Comparison of ENCODE assay signal across 19 cellular contexts in the genomic region with DNA sequence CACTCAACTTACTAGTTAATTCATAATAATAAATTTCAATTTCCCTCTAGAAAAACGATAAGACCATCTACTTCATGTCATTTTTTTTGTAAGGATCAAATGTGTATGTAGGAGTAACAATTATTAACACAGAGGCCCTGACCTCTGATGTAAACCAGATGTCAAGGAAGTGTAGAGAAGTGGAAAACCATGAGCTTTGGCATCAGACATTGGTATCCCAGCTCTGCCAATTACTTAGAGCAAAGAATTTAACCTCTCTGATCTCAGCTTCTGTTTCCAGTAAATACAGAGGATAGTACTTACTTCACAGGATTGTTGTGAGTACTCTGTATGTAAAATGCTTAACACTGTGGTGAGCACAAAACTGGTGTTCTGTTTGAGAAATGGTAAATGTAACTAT. TPM values are rescaled to one million over a fixed set of nuclear protein-coding genes. Genes with fewer than 3 reads are reported as not detected.
DNase-seq lines count a peak whose midpoint lies in the region; ATAC-seq, FAIRE-seq and TF ChIP-seq lines count a peak whose summit lies in the region.
"Had no signal": no experiment of that assay in that cellular context is flagged by ENCODE, and none has a peak within 500 bp of the region (broad histone marks: within the 10 kb centered on the region; RNA-seq: fewer than 3 reads in every experiment).

No MANE protein-coding gene starts in this region.

- H3F3A ChIP-seq in GM23248 (ENCODE audit: insufficient read depth): peaks cover 15% of the 10 kb centered on the region; the same call in 1 of the 2 replicates

- peaks cover 9% of the 10 kb centered on the region; the same call in 1 of the 2 replicates for H3K4me1 ChIP-seq in GM23248 (ENCODE audit: insufficient read depth)
- no peaks in the 10 kb centered on the region for H3K4me1 ChIP-seq in K562 (replicated peaks in 1 of 2; ENCODE audit: control insufficient read depth in 2 of 2, insufficient read depth in 2 of 2, low read length in 2 of 2)
- no peaks in the 10 kb centered on the region for H3K4me1 ChIP-seq in small intestine (ENCODE audit: control insufficient read depth in 2 of 2, insufficient read depth in 1 of 2, low read depth in 1 of 2, low read length in 1 of 2)
- H3K4me1 ChIP-seq: breast epithelium had no signal

- H3K9ac ChIP-seq in GM23248 (no peak overlapping the region), K562 (ENCODE audit: insufficient read depth in 1 of 2, low read depth in 2 of 2, low read length in 2 of 2) (no peak overlapping the region)

- no peak for TF ChIP-seq RAD21 in K562 (CRISPR knock-in tag; conservative IDR thresholded peaks at IDR 0.05 in 1 of 2, IDR thresholded peaks at IDR 0.05 in 1 of 2)

- peak; percentile 16 for DNase-seq in AG09309 (ENCODE audit: low read depth)
- peak; percentile 31 for DNase-seq in GM23248
- DNase-seq in K562 (ENCODE audit: extremely low read depth in 1 of 4, low spot score in 3 of 4): no peak
- peak; percentile 37 for DNase-seq in fibroblast of villous mesenchyme (ENCODE audit: low read depth)
- no peak for DNase-seq in HUDEP-2 (lab: John Stamatoyannopoulos, UW; ENCODE audit: unreplicated experiment in 76 of 76)
- no peak for DNase-seq in D721Med (ENCODE audit: insufficient read length, low spot score)
- no peak for DNase-seq in small intestine
- DNase-seq: activated naive CD8-positive, alpha-beta T cell treated with anti-CD3 and anti-CD28 coated beads for 36 hours; H9; heart right ventricle; immature natural killer cell; NCI-H1436 treated with DMSO at 0.1 percent for 48 hours; NCI-H774; OCI-M1; SHP77 treated with DMSO at 0.1 percent for 48 hours; stimulated activated CD4-positive, alpha-beta T cell treated with anti-CD3 and anti-CD28 coated beads, Interleukin-15, amount 100 ng/mL, for 24 hours had no signal

- no peaks in the 10 kb centered on the region for H3K9me1 ChIP-seq in K562 (ENCODE audit: control insufficient read depth, insufficient read depth, low read length)

- no peak for TF ChIP-seq CTCF in AG09309 (IDR thresholded peaks at IDR 0.05; ENCODE audit: control insufficient read depth, insufficient read depth, low read depth, low read length, missing control alignments)
- TF ChIP-seq CTCF in K562 (IDR thresholded peaks at IDR 0.05 in 2 of 3, conservative IDR thresholded peaks at IDR 0.05 in 1 of 3; ENCODE audit: insufficient read depth in 2 of 3, low read depth in 1 of 3, low read length in 3 of 3): no peak
- no peak for TF ChIP-seq CTCF in fibroblast of villous mesenchyme (IDR thresholded peaks at IDR 0.05; ENCODE audit: insufficient read depth, low read depth, low read length)
- TF ChIP-seq CTCF in D721Med (IDR thresholded peaks at IDR 0.05; ENCODE audit: insufficient read depth, missing control alignments): no peak

- H3K4me3 ChIP-seq in AG09309 (ENCODE audit: control insufficient read depth, low read depth, low read length) (no peak overlapping the region), GM23248 (no peak overlapping the region), K562 (no peak overlapping the region), fibroblast of villous mesenchyme (ENCODE audit: low read depth, low read length) (no peak overlapping the region), small intestine (ENCODE audit: low read depth in 1 of 2, low read length in 2 of 2) (no peak overlapping the region)
- H3K4me3 ChIP-seq: breast epithelium, heart right ventricle had no signal

- no peaks in the 10 kb centered on the region for H3K9me3 ChIP-seq in GM23248 (ENCODE audit: low read depth)
- H3K9me3 ChIP-seq in K562 (replicated peaks; ENCODE audit: control insufficient read depth, insufficient read depth, low read depth, low read length): no peaks in the 10 kb centered on the region
- H3K9me3 ChIP-seq in small intestine (ENCODE audit: control insufficient read depth, low read depth): no peaks in the 10 kb centered on the region
- H3K9me3 ChIP-seq: breast epithelium, heart right ventricle, neutrophil had no signal

- H3K9me2 ChIP-seq in GM23248 (ENCODE audit: insufficient read depth): no peaks in the 10 kb centered on the region

- H3K27ac ChIP-seq in GM23248 (0 out of 2 replicates have a peak overlapping the region, but pooled peaks have one; percentile 5), K562 (ENCODE audit: extremely low read depth, low read depth, low read length) (no peak overlapping the region), small intestine (ENCODE audit: low read depth in 1 of 2, low read length in 1 of 2) (no peak overlapping the region)
- H3K27ac ChIP-seq: breast epithelium, heart right ventricle, neutrophil had no signal

- POLR2A ChIA-PET in K562 (lab: Yijun Ruan, JAX): interaction anchor here (1.5 kb wide), 1 partner anchor 14 kb away, joined by 3 read pairs; no protein-coding TSS in a partner anchor

- no peak for FAIRE-seq in K562 (lab: Jason Lieb, UNC)
- FAIRE-seq in D721Med (lab: Jason Lieb, UNC): no peak
- no peak for FAIRE-seq in small intestine (lab: Jason Lieb, UNC)

- ATAC-seq in K562 (no peak), GM18867 (IDR thresholded peaks at IDR 0.05; ENCODE audit: unreplicated experiment) (no peak)

- H3K27me3 ChIP-seq in GM23248 (replicated peaks; ENCODE audit: insufficient read depth) (no peaks in the 10 kb centered on the region), K562 (ENCODE audit: control insufficient read depth in 2 of 2, insufficient read depth in 2 of 2, low read length in 2 of 2) (no peaks in the 10 kb centered on the region), small intestine (ENCODE audit: control insufficient read depth in 2 of 2, insufficient read depth in 2 of 2, low read length in 2 of 2) (no peaks in the 10 kb centered on the region)
- H3K27me3 ChIP-seq: breast epithelium, heart right ventricle, neutrophil had no signal

- CTCF ChIA-PET in K562 (lab: Yijun Ruan, JAX; ENCODE audit: low intra/inter-chr PET ratio): no interaction called here

- no peak for TF ChIP-seq POLR2A in K562 (conservative IDR thresholded peaks at IDR 0.05)

- TSS peak; percentile 23 for BruUV-seq in K562 (replicated peaks; lab: Mats Ljungman, UMichigan)

- intact Hi-C loops in K562 (cut with micrococcal nuclease): no loop called here

- H3K4me2 ChIP-seq in GM23248 (ENCODE audit: unreplicated experiment) (peak overlapping the region; percentile 0), K562 (ENCODE audit: insufficient read depth, low read length) (no peak overlapping the region)

- H4K20me1 ChIP-seq in GM23248 (ENCODE audit: insufficient read depth) (no peaks in the 10 kb centered on the region), K562 (replicated peaks; ENCODE audit: control insufficient read depth, insufficient read depth, low read length) (no peaks in the 10 kb centered on the region)

- H3K36me3 ChIP-seq in GM23248 (ENCODE audit: low read depth) (peaks cover 26% of the 10 kb centered on the region), K562 (ENCODE audit: control insufficient read depth, insufficient read depth, low read length) (peaks cover 56% of the 10 kb centered on the region), small intestine (ENCODE audit: control insufficient read depth in 2 of 2, insufficient read depth in 2 of 2, low read length in 2 of 2) (peaks cover 2 to 4% of the 10 kb centered on the region in 2 donors)
- H3K36me3 ChIP-seq: breast epithelium had no signal

- H3K79me2 ChIP-seq in GM23248 (ENCODE audit: insufficient read depth) (peaks cover 35% of the 10 kb centered on the region), K562 (ENCODE audit: control insufficient read depth, insufficient read depth, low read length) (no peaks in the 10 kb centered on the region; the same call in none of the 3 replicates)

- in situ Hi-C loops in GM23248 (cut with MboI): no loop called here
- in situ Hi-C loops in K562 (cut with MboI): no loop called here

- TF ChIP-seq EP300 in K562 (IDR thresholded peaks at IDR 0.05; ENCODE audit: low read length): no peak

- WGBS in GM23248 (ENCODE audit: low coverage in 1 of 2, low lambda C conversion rate in 2 of 2, missing lambda C conversion rate in 2 of 2), 2 experiments: 2 to 7% methylated on average over 1 of the region's 1 CpG
- WGBS in K562 (ENCODE audit: insufficient coverage, low coverage, missing lambda C conversion rate): 92% methylated on average over 1 of the region's 1 CpG
- 54 to 76% (median 70%) methylated on average over 1 of the region's 1 CpG for WGBS in small intestine, 3 donors

- no peak overlapping the region for H2AFZ ChIP-seq in GM23248
- no peak overlapping the region for H2AFZ ChIP-seq in K562 (ENCODE audit: low read depth, low read length)

RNA-seq across cellular contexts. Expression of gene AQR, which starts 17.5 kb away (rescaled TPM):
- total RNA-seq in GM23248 (2014; rRNA removed; shearing (Covaris generic)): 17.8 and 18.2 TPM in 2 replicates
- polyA plus RNA-seq in GM23248 (2016; fragmentation: Nextera tagmentation; extraction: Ambion mirVana) (14.3 and 14.7 TPM in 2 replicates), K562 (2011; rRNA removed) (55.3 and 62.9 TPM in 2 replicates), K562 (2014; fragmentation: Illumina TruSeq; extraction: Trizol) (43.6 and 59.4 TPM in 2 replicates), K562 (2014; fragmentation: Nextera tagmentation; extraction: Ambion mirVana) (10 to 100 TPM; 27.9 to 39.2 TPM), K562 (2014; rRNA removed) (25.0 and 28.5 TPM in 2 replicates), small intestine (1 to 10 TPM; 6.8 to 8.9 (median 8.5) TPM)
- total RNA-seq in K562 (2011; cell fraction: chromatin; rRNA removed; ENCODE audit: low replicate concordance): 30.0 and 80.0 TPM in 2 replicates
- total RNA-seq in K562 (2011; cell fraction: nucleolus; rRNA removed): 14.7 and 21.7 TPM in 2 replicates
- 29.6 and 45.3 TPM in 2 replicates for total RNA-seq in K562 (2011; cell fraction: nucleoplasm; rRNA removed)
- total RNA-seq in K562 (2014; rRNA removed) (22.0 and 31.8 TPM in 2 replicates), K562 (2014; rRNA removed; fragmentation: Illumina TruSeq; extraction: Trizol) (49.3 and 58.4 TPM in 2 replicates), K562 (2015; rRNA removed; fragmentation: Illumina TruSeq; extraction: Trizol) (48.6 and 53.4 TPM in 2 replicates), K562 (2021) (39.3 and 39.4 TPM in 2 replicates), fibroblast of villous mesenchyme (27.1 and 38.4 TPM in 2 replicates)
- 14.4 and 26.4 TPM in 2 replicates for polyA plus RNA-seq in K562 (2011; cell fraction: cytosol; rRNA removed)
- 42.9 and 58.3 TPM in 2 replicates for polyA plus RNA-seq in K562 (2011; cell fraction: nucleus; rRNA removed)
- 16.6 and 18.0 TPM in 2 replicates for polyA plus RNA-seq in K562 (2012)
- 98.9 and 99.4 TPM in 2 replicates for polyA minus RNA-seq in K562 (2011; rRNA and poly(A)+ RNA removed)
- 23.1 and 37.2 TPM in 2 replicates for polyA minus RNA-seq in K562 (2011; cell fraction: cytosol; rRNA and poly(A)+ RNA removed)
- 39.9 and 67.8 TPM in 2 replicates for polyA minus RNA-seq in K562 (2011; cell fraction: nucleus; rRNA and poly(A)+ RNA removed)

RNA-seq across cellular contexts. Expression of gene ZNF770, which starts 36.1 kb away (rescaled TPM):
- 30.2 and 32.1 TPM in 2 replicates for total RNA-seq in GM23248 (2014; rRNA removed; shearing (Covaris generic))
- 92.5 and 93.6 TPM in 2 replicates for polyA plus RNA-seq in GM23248 (2016; fragmentation: Nextera tagmentation; extraction: Ambion mirVana)
- 24.6 and 62.7 TPM in 2 replicates for total RNA-seq in K562 (2011; cell fraction: chromatin; rRNA removed; ENCODE audit: low replicate concordance)
- 10.2 and 12.2 TPM in 2 replicates for total RNA-seq in K562 (2011; cell fraction: nucleolus; rRNA removed)
- total RNA-seq in K562 (2011; cell fraction: nucleoplasm; rRNA removed): 20.5 and 33.6 TPM in 2 replicates
- total RNA-seq in K562 (2014; rRNA removed): 19.8 and 25.6 TPM in 2 replicates
- total RNA-seq in K562 (2014; rRNA removed; fragmentation: Illumina TruSeq; extraction: Trizol): 48.4 and 52.8 TPM in 2 replicates
- total RNA-seq in K562 (2015; rRNA removed; fragmentation: Illumina TruSeq; extraction: Trizol): 35.6 and 40.3 TPM in 2 replicates
- 45.5 and 52.1 TPM in 2 replicates for total RNA-seq in K562 (2021)
- 48.1 and 50.8 TPM in 2 replicates for polyA plus RNA-seq in K562 (2011; rRNA removed)
- 7.2 and 16.9 TPM in 2 replicates for polyA plus RNA-seq in K562 (2011; cell fraction: cytosol; rRNA removed)
- 13.6 and 18.5 TPM in 2 replicates for polyA plus RNA-seq in K562 (2011; cell fraction: nucleus; rRNA removed)
- 15.7 and 17.7 TPM in 2 replicates for polyA plus RNA-seq in K562 (2012)
- 33.8 and 40.9 TPM in 2 replicates for polyA plus RNA-seq in K562 (2014; fragmentation: Illumina TruSeq; extraction: Trizol)
- polyA plus RNA-seq in K562 (2014; fragmentation: Nextera tagmentation; extraction: Ambion mirVana): 1 to 10 TPM; 3.4 to 5.2 TPM
- 20.5 and 24.6 TPM in 2 replicates for polyA plus RNA-seq in K562 (2014; rRNA removed)
- polyA minus RNA-seq in K562 (2011; rRNA and poly(A)+ RNA removed): 130 and 160 TPM in 2 replicates
- 30.0 and 37.1 TPM in 2 replicates for polyA minus RNA-seq in K562 (2011; cell fraction: cytosol; rRNA and poly(A)+ RNA removed)
- polyA minus RNA-seq in K562 (2011; cell fraction: nucleus; rRNA and poly(A)+ RNA removed): 15.2 and 27.8 TPM in 2 replicates
- total RNA-seq in fibroblast of villous mesenchyme: 24.5 and 44.0 TPM in 2 replicates
- 10 to 100 TPM in 1 of 3 donors, 1 to 10 TPM in 2; 6.2 to 12.6 (median 7.2) TPM for polyA plus RNA-seq in small intestine

Comparison
In these comparisons a context has a peak if more than half of its experiments do, and no peak if none do; other contexts are left out.
1. DNase-seq: peak in AG09309 (single experiment), GM23248 (single experiment) and fibroblast of villous mesenchyme (single experiment); none in K562 (0 of 4), HUDEP-2 (0 of 76), D721Med (single experiment) and small intestine (single experiment).